In the genomic region with DNA sequence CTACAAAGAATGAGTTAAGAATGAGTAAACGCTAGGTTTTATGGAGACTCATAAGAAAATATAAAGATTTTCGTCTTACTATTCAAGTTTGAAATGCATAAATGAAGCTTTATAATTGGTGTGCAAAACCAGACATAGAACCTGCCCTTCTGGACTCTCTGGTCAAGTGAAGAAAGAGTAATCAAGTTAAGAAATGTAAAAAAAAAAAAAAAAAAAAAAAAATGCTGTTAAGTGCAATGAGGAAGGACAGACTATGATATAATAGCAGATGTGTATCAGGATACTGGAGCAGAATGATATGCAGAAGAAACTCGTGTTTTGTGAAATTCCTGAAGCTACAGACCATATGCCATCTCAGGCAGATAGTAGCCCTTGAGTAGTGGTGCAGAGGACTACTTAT, we compare ENCODE assay signal across 17 cellular contexts. TPM values are rescaled to one million over a fixed set of nuclear protein-coding genes. Genes with fewer than 3 reads are reported as not detected.
DNase-seq lines count a peak whose midpoint lies in the region; ATAC-seq, FAIRE-seq and TF ChIP-seq lines count a peak whose summit lies in the region.
"Had no signal": no experiment of that assay in that cellular context is flagged by ENCODE, and none has a peak within 500 bp of the region (broad histone marks: within the 10 kb centered on the region; RNA-seq: fewer than 3 reads in every experiment).

No MANE protein-coding gene starts in this region.

- peak overlapping the region; percentile 19 for H3K4me3 Mint-ChIP-seq in activated naive CD8-positive, alpha-beta T cell
- no peak overlapping the region for H3K4me3 Mint-ChIP-seq in activated naive CD8-positive, alpha-beta T cell treated with anti-CD3 and anti-CD28 coated beads for 36 hours
- H3K4me3 Mint-ChIP-seq: B cell; CD4-positive, alpha-beta T cell had no signal

- peak overlapping the region; percentile 53 for H3K4me2 ChIP-seq in GM12878 (ENCODE audit: control insufficient read depth, insufficient read depth)

- H3K27ac ChIP-seq in GM12878 (ENCODE audit: control insufficient read depth, insufficient read depth), result no peak overlapping the region
- no peak overlapping the region for H3K27ac ChIP-seq in esophagus muscularis mucosa (replicated peaks in 1 of 4)

- no TSS peak for BruUV-seq in GM12878 (replicated peaks; lab: Mats Ljungman, UMichigan)

- H3K4me3 ChIP-seq in GM12878, result no peak overlapping the region
- no peak overlapping the region for H3K4me3 ChIP-seq in mucosa of descending colon
- H3K4me3 ChIP-seq in esophagus muscularis mucosa, result no peak overlapping the region

- H3K27me3 ChIP-seq in GM12878 (replicated peaks in 1 of 2; ENCODE audit: control insufficient read depth in 2 of 2, insufficient read depth in 2 of 2, low read length in 1 of 2) (no peaks in the 10 kb centered on the region), esophagus muscularis mucosa (no peaks in the 10 kb centered on the region)

- TF ChIP-seq EP300 in GM12878 (IDR thresholded peaks at IDR 0.05; ENCODE audit: borderline replicate concordance in 1 of 2, control insufficient read depth in 1 of 2, low read depth in 2 of 2, low read length in 2 of 2) (no peak), esophagus muscularis mucosa (IDR thresholded peaks at IDR 0.05) (no peak)

- no peak for TF ChIP-seq RAD21 in GM12878 (IDR thresholded peaks at IDR 0.05; ENCODE audit: insufficient read depth, low read depth, low read length)

- peaks cover 14% of the 10 kb centered on the region for H3K36me3 Mint-ChIP-seq in activated naive CD8-positive, alpha-beta T cell
- H3K36me3 Mint-ChIP-seq in activated naive CD8-positive, alpha-beta T cell treated with anti-CD3 and anti-CD28 coated beads for 36 hours, result peaks cover 29% of the 10 kb centered on the region

- no peak overlapping the region; the same call in 1 of the 2 replicates for H3K9ac ChIP-seq in GM12878 (ENCODE audit: control insufficient read depth, insufficient read depth, low read length)

- H3K27me3 Mint-ChIP-seq in activated naive CD8-positive, alpha-beta T cell, result no peaks in the 10 kb centered on the region
- peaks cover 3% of the 10 kb centered on the region for H3K27me3 Mint-ChIP-seq in activated naive CD8-positive, alpha-beta T cell treated with anti-CD3 and anti-CD28 coated beads for 36 hours
- H3K27me3 Mint-ChIP-seq: B cell; CD4-positive, alpha-beta T cell had no signal

- H3K27ac Mint-ChIP-seq in activated naive CD8-positive, alpha-beta T cell, result no peak overlapping the region
- H3K27ac Mint-ChIP-seq in activated naive CD8-positive, alpha-beta T cell treated with anti-CD3 and anti-CD28 coated beads for 36 hours, result no peak overlapping the region
- H3K27ac Mint-ChIP-seq: B cell; CD4-positive, alpha-beta T cell had no signal

- CTCF ChIA-PET in GM12878 (lab: Yijun Ruan, JAX), result interaction anchor here (1.0 to 5.0 kb wide), 8 partner anchors 15 to 314 kb away, joined by 3 to 30 read pairs (median 4); no protein-coding TSS in a partner anchor

- SMC1A ChIA-PET in GM12878 (lab: Charles Lee; ENCODE audit: uncharacterized antibody, unreplicated experiment), result interaction anchor here (0.8 to 7.1 kb wide), 8 partner anchors 14 to 232 kb away, joined by 3 to 56 read pairs (median 18); no protein-coding TSS in a partner anchor

- H4K20me1 ChIP-seq in GM12878 (ENCODE audit: control insufficient read depth, insufficient read depth), result no peaks in the 10 kb centered on the region

- RAD21 ChIA-PET in GM12878 (lab: Charles Lee; ENCODE audit: unreplicated experiment), result interaction anchor here (0.7 to 4.9 kb wide), 5 partner anchors 12 to 209 kb away, joined by 3 to 30 read pairs (median 5); no protein-coding TSS in a partner anchor

- no peak for ATAC-seq in GM12878
- peak; percentile 41 for ATAC-seq in mucosa of descending colon

- H3K79me2 ChIP-seq in GM12878 (ENCODE audit: control insufficient read depth, insufficient read depth, low read length), result peaks cover 74% of the 10 kb centered on the region

- POLR2A ChIA-PET in GM12878 (lab: Charles Lee), result interaction anchor here (0.7 to 1.2 kb wide), 3 partner anchors 25 to 313 kb away, joined by 3 to 6 read pairs (median 3); no protein-coding TSS in a partner anchor

- no peak for TF ChIP-seq CTCF in GM12878 (IDR thresholded peaks at IDR 0.05 in 2 of 3, conservative IDR thresholded peaks at IDR 0.05 in 1 of 3; ENCODE audit: control insufficient read depth in 2 of 3, extremely low read depth in 1 of 3, insufficient read depth in 1 of 3, low read depth in 3 of 3, low read length in 3 of 3)
- TF ChIP-seq CTCF in mucosa of descending colon (IDR thresholded peaks at IDR 0.05), result no peak
- no peak for TF ChIP-seq CTCF in esophagus muscularis mucosa (IDR thresholded peaks at IDR 0.05)

- H3K9me3 ChIP-seq in GM12878 (replicated peaks; ENCODE audit: control insufficient read depth, insufficient read depth, low read length), result no peaks in the 10 kb centered on the region
- H3K9me3 ChIP-seq in mucosa of descending colon, result no peaks in the 10 kb centered on the region
- no peaks in the 10 kb centered on the region for H3K9me3 ChIP-seq in esophagus muscularis mucosa

- in situ Hi-C loops in GM12878 (cut with MboI), result no loop called here

- H3K4me1 Mint-ChIP-seq in activated naive CD8-positive, alpha-beta T cell (ENCODE audit: low read depth), result peaks cover 69% of the 10 kb centered on the region
- H3K4me1 Mint-ChIP-seq in activated naive CD8-positive, alpha-beta T cell treated with anti-CD3 and anti-CD28 coated beads for 36 hours, result peaks cover 47% of the 10 kb centered on the region

- TF ChIP-seq POLR2A in H54 (IDR thresholded peaks at IDR 0.05; ENCODE audit: low read depth, low read length) (no peak), GM12878 (IDR thresholded peaks at IDR 0.05; ENCODE audit: low read depth, low read length) (no peak), esophagus muscularis mucosa (IDR thresholded peaks at IDR 0.05; ENCODE audit: low read depth) (no peak)

- WGBS in GM12878 (ENCODE audit: insufficient coverage, insufficient replicate concordance, low lambda C conversion rate, missing lambda C conversion rate), result 85% methylated on average over 3 of the region's 3 CpGs
- WGBS in esophagus muscularis mucosa, result 88% methylated on average over 3 of the region's 3 CpGs

- H3K4me1 ChIP-seq in GM12878 (ENCODE audit: control insufficient read depth, insufficient read depth, low read length) (peaks cover 9% of the 10 kb centered on the region), mucosa of descending colon (ENCODE audit: low read depth) (peaks cover 18% of the 10 kb centered on the region), esophagus muscularis mucosa (peaks cover 14 to 48% (median 32%) of the 10 kb centered on the region in 4 donors)

- no peak for DNase-seq in activated naive CD8-positive, alpha-beta T cell treated with anti-CD3 and anti-CD28 coated beads for 36 hours
- DNase-seq in H54 (ENCODE audit: insufficient read length, low spot score) (no peak), GM12878 (ENCODE audit: low read depth, low spot score) (no peak), mucosa of descending colon (no peak), NCI-H524 (lab: John Stamatoyannopoulos, UW) (no peak), esophagus muscularis mucosa (ENCODE audit: extremely low spot score) (no peak)
- DNase-seq: C1 segment of cervical spinal cord; CD4-positive, alpha-beta T cell; COR-L47; DMS153; DMS79 treated with DMSO at 0.1 percent for 48 hours; GDM1; IMR-90 had no signal

- intact Hi-C loops in GM12878 (cut with micrococcal nuclease; ENCODE audit: unreplicated experiment) (no loop called here), mucosa of descending colon (cut with DNase I, micrococcal nuclease) (loop anchor here in 1 of 2 donors (10.0 kb wide), 1 partner anchor 61 kb away; no protein-coding TSS in a partner anchor), esophagus muscularis mucosa (cut with DNase I) (no loop called here)

- H2AFZ ChIP-seq in GM12878 (ENCODE audit: control insufficient read depth, low read depth, low read length), result no peak overlapping the region

- peak; percentile 6 for FAIRE-seq in H54 (lab: Jason Lieb, UNC)
- FAIRE-seq in GM12878 (lab: Jason Lieb, UNC), result no peak
- FAIRE-seq: A204.1, D721Med had no signal

- H3K36me3 ChIP-seq in GM12878 (ENCODE audit: control insufficient read depth in 2 of 2, insufficient read depth in 2 of 2, low read length in 1 of 2) (peaks cover 0 to 10% of the 10 kb centered on the region in 2 experiments; a peak in 2 of 4 replicates), mucosa of descending colon (ENCODE audit: low read depth) (no peaks in the 10 kb centered on the region), esophagus muscularis mucosa (peaks cover 0 to 7% (median 3%) of the 10 kb centered on the region in 4 donors)

- no peaks in the 10 kb centered on the region for H3K9me3 Mint-ChIP-seq in activated naive CD8-positive, alpha-beta T cell (ENCODE audit: low read depth)
- no peaks in the 10 kb centered on the region for H3K9me3 Mint-ChIP-seq in activated naive CD8-positive, alpha-beta T cell treated with anti-CD3 and anti-CD28 coated beads for 36 hours
- H3K9me3 Mint-ChIP-seq: CD4-positive, alpha-beta T cell had no signal

TF ChIP-seq in GM12878, 131 proteins besides CTCF, POLR2A, EP300 and RAD21 (continues in another document):
- TF ChIP-seq ATF3 (IDR thresholded peaks at IDR 0.05; ENCODE audit: borderline replicate concordance, extremely low read depth, low read depth, low read length), result no peak
- TF ChIP-seq RUNX3 (IDR thresholded peaks at IDR 0.05; ENCODE audit: low read length), result no peak

RNA-seq across cellular contexts. Expression of gene PCGF5, which starts 5.6 kb away (rescaled TPM):
- 10 to 100 TPM; 41.2 to 44.1 TPM for total RNA-seq in activated naive CD8-positive, alpha-beta T cell treated with anti-CD3 and anti-CD28 coated beads for 36 hours
- total RNA-seq in GM12878 (2013; cell fraction: nucleolus; rRNA removed), result 117 and 119 TPM in 2 replicates
- total RNA-seq in GM12878 (2014; rRNA removed) (45.2 and 59.2 TPM in 2 replicates), GM12878 (2014; rRNA removed; fragmentation: Illumina TruSeq; extraction: Trizol) (56.2 and 57.1 TPM in 2 replicates), GM12878 (2021) (40.2 and 43.0 TPM in 2 replicates), mucosa of descending colon (10 to 100 TPM; 65.0 to 76.1 (median 65.8) TPM), esophagus muscularis mucosa (10 to 100 TPM; 41.6 to 62.7 (median 52.6) TPM)
- 43.6 TPM for polyA plus RNA-seq in GM12878 (2011; ENCODE audit: low read depth)
- polyA plus RNA-seq in GM12878 (2011; rRNA removed) (67.8 and 98.9 TPM in 2 replicates), GM12878 (2014; fragmentation: Illumina TruSeq; extraction: Trizol) (79.7 and 95.7 TPM in 2 replicates), GM12878 (2014; fragmentation: Nextera tagmentation; extraction: Ambion mirVana) (10 to 100 TPM; 33.2 to 35.0 TPM), GM12878 (2014; rRNA removed) (37.4 and 38.3 TPM in 2 replicates), GM12878 (2016; fragmentation: Nextera tagmentation; extraction: Ambion mirVana) (10 to 100 TPM; 56.3 to 56.5 TPM)
- polyA plus RNA-seq in GM12878 (2011; cell fraction: cytosol; rRNA removed), result 40.4 and 54.6 TPM in 2 replicates
- polyA plus RNA-seq in GM12878 (2011; cell fraction: nucleus; rRNA removed), result 21.2 and 24.9 TPM in 2 replicates
- polyA plus RNA-seq in GM12878 (2012), result 39.6 and 44.8 TPM in 2 replicates
- 51.4 and 75.5 TPM in 2 replicates for polyA minus RNA-seq in GM12878 (2011; rRNA and poly(A)+ RNA removed)
- 14.9 and 17.8 TPM in 2 replicates for polyA minus RNA-seq in GM12878 (2011; cell fraction: cytosol; rRNA and poly(A)+ RNA removed)
- 48.5 and 61.0 TPM in 2 replicates for polyA minus RNA-seq in GM12878 (2011; cell fraction: nucleus; rRNA and poly(A)+ RNA removed)
